1 cellular context compared by ENCODE assay signal in the genomic region with DNA sequence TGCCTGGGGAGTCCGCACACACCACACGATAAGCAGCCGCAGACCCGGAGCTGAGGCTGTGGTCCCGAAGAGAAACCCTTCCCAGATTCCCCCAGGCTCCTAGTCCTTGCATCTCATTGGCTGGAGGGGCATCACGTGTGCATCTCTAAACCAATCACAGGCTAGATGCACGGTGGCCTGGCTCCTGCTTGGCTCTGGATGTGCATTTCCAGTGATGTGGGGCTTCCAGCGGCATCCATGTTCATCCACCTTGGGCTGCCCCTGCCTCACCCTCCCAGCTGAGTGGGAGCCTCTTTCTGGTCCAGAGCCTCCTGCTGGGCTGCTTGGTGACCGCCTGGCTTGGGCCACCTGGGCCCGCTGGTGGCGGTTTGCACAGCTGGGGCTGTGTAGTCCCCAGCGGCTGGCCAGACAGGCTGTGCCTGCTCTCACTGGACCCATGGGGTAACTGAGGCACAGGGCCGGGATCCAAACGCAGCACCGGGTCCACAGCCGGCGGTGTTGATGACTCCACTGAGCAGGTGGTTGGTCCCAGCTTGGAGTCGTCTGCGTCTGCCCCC.
TF ChIP-seq lines count a peak whose summit lies in the region.

No MANE protein-coding gene starts in this region.

TF ChIP-seq in HepG2, 621 proteins besides CTCF, POLR2A, EP300 and RAD21 (continued from another document):
- TF ChIP-seq, protein P1, sequence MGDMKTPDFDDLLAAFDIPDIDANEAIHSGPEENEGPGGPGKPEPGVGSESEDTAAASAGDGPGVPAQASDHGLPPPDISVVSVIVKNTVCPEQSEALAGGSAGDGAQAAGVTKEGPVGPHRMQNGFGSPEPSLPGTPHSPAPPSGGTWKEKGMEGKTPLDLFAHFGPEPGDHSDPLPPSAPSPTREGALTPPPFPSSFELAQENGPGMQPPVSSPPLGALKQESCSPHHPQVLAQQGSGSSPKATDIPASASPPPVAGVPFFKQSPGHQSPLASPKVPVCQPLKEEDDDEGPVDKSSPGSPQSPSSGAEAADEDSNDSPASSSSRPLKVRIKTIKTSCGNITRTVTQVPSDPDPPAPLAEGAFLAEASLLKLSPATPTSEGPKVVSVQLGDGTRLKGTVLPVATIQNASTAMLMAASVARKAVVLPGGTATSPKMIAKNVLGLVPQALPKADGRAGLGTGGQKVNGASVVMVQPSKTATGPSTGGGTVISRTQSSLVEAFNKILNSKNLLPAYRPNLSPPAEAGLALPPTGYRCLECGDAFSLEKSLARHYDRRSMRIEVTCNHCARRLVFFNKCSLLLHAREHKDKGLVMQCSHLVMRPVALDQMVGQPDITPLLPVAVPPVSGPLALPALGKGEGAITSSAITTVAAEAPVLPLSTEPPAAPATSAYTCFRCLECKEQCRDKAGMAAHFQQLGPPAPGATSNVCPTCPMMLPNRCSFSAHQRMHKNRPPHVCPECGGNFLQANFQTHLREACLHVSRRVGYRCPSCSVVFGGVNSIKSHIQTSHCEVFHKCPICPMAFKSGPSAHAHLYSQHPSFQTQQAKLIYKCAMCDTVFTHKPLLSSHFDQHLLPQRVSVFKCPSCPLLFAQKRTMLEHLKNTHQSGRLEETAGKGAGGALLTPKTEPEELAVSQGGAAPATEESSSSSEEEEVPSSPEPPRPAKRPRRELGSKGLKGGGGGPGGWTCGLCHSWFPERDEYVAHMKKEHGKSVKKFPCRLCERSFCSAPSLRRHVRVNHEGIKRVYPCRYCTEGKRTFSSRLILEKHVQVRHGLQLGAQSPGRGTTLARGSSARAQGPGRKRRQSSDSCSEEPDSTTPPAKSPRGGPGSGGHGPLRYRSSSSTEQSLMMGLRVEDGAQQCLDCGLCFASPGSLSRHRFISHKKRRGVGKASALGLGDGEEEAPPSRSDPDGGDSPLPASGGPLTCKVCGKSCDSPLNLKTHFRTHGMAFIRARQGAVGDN (CRISPR knock-in tag; IDR thresholded peaks at IDR 0.05), result 0 out of 2 replicates have a peak, but pooled peaks have one; percentile 1
- TF ChIP-seq ZNF724P (CRISPR knock-in tag; IDR thresholded peaks at IDR 0.05; ENCODE audit: borderline replicate concordance) (no peak), ETV6 (CRISPR knock-in tag; conservative IDR thresholded peaks at IDR 0.05) (no peak), SYNCRIP (IDR thresholded peaks at IDR 0.05; ENCODE audit: insufficient read depth, low read depth, low read length) (no peak), EZH2 (conservative IDR thresholded peaks at IDR 0.05; ENCODE audit: low read depth, low read length) (no peak), XRCC5 (optimal IDR thresholded peaks at IDR 0.05; ENCODE audit: low read length) (no peak), NFYB (CRISPR knock-in tag; IDR thresholded peaks at IDR 0.05) (peak; percentile 65), MXI1 (IDR thresholded peaks at IDR 0.05; ENCODE audit: borderline replicate concordance, low read depth, low read length) (no peak), ZNF496 (CRISPR knock-in tag; IDR thresholded peaks at IDR 0.05; ENCODE audit: insufficient replicate concordance) (no peak), ZNF768 (CRISPR knock-in tag; IDR thresholded peaks at IDR 0.05) (no peak), NFE2L2 (IDR thresholded peaks at IDR 0.05; ENCODE audit: low read length) (no peak), NFYC (CRISPR knock-in tag; IDR thresholded peaks at IDR 0.05) (peak; percentile 73), MIER2 (CRISPR knock-in tag; IDR thresholded peaks at IDR 0.05) (no peak), HOXA5 (CRISPR knock-in tag; IDR thresholded peaks at IDR 0.05) (no peak), ZZZ3 (CRISPR knock-in tag; IDR thresholded peaks at IDR 0.05; ENCODE audit: borderline replicate concordance) (no peak), CBX2 (IDR thresholded peaks at IDR 0.05; ENCODE audit: low read depth, low read length) (no peak), CBX2 (CRISPR knock-in tag; IDR thresholded peaks at IDR 0.05; ENCODE audit: low read depth) (no peak), ZNF879 (CRISPR knock-in tag; IDR thresholded peaks at IDR 0.05) (no peak), ZNF713 (CRISPR knock-in tag; IDR thresholded peaks at IDR 0.05) (no peak), PLRG1 (conservative IDR thresholded peaks at IDR 0.05) (no peak)
- TF ChIP-seq, protein P2, sequence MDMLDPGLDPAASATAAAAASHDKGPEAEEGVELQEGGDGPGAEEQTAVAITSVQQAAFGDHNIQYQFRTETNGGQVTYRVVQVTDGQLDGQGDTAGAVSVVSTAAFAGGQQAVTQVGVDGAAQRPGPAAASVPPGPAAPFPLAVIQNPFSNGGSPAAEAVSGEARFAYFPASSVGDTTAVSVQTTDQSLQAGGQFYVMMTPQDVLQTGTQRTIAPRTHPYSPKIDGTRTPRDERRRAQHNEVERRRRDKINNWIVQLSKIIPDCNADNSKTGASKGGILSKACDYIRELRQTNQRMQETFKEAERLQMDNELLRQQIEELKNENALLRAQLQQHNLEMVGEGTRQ (IDR thresholded peaks at IDR 0.05; ENCODE audit: low read depth, low read length), result peak; percentile 84
- TF ChIP-seq, protein P2 (CRISPR knock-in tag; IDR thresholded peaks at IDR 0.05; ENCODE audit: borderline replicate concordance), result peak; percentile 85; the same call in 1 of the 2 replicates
- TF ChIP-seq, protein P3, sequence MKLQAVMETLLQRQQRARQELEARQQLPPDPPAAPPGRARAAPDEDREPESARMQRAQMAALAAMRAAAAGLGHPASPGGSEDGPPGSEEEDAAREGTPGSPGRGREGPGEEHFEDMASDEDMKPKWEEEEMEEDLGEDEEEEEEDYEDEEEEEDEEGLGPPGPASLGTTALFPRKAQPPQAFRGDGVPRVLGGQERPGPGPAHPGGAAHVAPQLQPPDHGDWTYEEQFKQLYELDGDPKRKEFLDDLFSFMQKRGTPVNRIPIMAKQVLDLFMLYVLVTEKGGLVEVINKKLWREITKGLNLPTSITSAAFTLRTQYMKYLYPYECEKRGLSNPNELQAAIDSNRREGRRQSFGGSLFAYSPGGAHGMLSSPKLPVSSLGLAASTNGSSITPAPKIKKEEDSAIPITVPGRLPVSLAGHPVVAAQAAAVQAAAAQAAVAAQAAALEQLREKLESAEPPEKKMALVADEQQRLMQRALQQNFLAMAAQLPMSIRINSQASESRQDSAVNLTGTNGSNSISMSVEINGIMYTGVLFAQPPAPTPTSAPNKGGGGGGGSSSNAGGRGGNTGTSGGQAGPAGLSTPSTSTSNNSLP (IDR thresholded peaks at IDR 0.05; ENCODE audit: low read depth, low read length), result no peak
- TF ChIP-seq, protein P4, sequence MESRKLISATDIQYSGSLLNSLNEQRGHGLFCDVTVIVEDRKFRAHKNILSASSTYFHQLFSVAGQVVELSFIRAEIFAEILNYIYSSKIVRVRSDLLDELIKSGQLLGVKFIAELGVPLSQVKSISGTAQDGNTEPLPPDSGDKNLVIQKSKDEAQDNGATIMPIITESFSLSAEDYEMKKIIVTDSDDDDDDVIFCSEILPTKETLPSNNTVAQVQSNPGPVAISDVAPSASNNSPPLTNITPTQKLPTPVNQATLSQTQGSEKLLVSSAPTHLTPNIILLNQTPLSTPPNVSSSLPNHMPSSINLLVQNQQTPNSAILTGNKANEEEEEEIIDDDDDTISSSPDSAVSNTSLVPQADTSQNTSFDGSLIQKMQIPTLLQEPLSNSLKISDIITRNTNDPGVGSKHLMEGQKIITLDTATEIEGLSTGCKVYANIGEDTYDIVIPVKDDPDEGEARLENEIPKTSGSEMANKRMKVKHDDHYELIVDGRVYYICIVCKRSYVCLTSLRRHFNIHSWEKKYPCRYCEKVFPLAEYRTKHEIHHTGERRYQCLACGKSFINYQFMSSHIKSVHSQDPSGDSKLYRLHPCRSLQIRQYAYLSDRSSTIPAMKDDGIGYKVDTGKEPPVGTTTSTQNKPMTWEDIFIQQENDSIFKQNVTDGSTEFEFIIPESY (CRISPR knock-in tag; IDR thresholded peaks at IDR 0.05), result peak; percentile 90
- TF ChIP-seq, protein P5, sequence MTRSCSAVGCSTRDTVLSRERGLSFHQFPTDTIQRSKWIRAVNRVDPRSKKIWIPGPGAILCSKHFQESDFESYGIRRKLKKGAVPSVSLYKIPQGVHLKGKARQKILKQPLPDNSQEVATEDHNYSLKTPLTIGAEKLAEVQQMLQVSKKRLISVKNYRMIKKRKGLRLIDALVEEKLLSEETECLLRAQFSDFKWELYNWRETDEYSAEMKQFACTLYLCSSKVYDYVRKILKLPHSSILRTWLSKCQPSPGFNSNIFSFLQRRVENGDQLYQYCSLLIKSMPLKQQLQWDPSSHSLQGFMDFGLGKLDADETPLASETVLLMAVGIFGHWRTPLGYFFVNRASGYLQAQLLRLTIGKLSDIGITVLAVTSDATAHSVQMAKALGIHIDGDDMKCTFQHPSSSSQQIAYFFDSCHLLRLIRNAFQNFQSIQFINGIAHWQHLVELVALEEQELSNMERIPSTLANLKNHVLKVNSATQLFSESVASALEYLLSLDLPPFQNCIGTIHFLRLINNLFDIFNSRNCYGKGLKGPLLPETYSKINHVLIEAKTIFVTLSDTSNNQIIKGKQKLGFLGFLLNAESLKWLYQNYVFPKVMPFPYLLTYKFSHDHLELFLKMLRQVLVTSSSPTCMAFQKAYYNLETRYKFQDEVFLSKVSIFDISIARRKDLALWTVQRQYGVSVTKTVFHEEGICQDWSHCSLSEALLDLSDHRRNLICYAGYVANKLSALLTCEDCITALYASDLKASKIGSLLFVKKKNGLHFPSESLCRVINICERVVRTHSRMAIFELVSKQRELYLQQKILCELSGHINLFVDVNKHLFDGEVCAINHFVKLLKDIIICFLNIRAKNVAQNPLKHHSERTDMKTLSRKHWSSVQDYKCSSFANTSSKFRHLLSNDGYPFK (CRISPR knock-in tag; IDR thresholded peaks at IDR 0.05; ENCODE audit: borderline replicate concordance), result no peak
- TF ChIP-seq, protein P6, sequence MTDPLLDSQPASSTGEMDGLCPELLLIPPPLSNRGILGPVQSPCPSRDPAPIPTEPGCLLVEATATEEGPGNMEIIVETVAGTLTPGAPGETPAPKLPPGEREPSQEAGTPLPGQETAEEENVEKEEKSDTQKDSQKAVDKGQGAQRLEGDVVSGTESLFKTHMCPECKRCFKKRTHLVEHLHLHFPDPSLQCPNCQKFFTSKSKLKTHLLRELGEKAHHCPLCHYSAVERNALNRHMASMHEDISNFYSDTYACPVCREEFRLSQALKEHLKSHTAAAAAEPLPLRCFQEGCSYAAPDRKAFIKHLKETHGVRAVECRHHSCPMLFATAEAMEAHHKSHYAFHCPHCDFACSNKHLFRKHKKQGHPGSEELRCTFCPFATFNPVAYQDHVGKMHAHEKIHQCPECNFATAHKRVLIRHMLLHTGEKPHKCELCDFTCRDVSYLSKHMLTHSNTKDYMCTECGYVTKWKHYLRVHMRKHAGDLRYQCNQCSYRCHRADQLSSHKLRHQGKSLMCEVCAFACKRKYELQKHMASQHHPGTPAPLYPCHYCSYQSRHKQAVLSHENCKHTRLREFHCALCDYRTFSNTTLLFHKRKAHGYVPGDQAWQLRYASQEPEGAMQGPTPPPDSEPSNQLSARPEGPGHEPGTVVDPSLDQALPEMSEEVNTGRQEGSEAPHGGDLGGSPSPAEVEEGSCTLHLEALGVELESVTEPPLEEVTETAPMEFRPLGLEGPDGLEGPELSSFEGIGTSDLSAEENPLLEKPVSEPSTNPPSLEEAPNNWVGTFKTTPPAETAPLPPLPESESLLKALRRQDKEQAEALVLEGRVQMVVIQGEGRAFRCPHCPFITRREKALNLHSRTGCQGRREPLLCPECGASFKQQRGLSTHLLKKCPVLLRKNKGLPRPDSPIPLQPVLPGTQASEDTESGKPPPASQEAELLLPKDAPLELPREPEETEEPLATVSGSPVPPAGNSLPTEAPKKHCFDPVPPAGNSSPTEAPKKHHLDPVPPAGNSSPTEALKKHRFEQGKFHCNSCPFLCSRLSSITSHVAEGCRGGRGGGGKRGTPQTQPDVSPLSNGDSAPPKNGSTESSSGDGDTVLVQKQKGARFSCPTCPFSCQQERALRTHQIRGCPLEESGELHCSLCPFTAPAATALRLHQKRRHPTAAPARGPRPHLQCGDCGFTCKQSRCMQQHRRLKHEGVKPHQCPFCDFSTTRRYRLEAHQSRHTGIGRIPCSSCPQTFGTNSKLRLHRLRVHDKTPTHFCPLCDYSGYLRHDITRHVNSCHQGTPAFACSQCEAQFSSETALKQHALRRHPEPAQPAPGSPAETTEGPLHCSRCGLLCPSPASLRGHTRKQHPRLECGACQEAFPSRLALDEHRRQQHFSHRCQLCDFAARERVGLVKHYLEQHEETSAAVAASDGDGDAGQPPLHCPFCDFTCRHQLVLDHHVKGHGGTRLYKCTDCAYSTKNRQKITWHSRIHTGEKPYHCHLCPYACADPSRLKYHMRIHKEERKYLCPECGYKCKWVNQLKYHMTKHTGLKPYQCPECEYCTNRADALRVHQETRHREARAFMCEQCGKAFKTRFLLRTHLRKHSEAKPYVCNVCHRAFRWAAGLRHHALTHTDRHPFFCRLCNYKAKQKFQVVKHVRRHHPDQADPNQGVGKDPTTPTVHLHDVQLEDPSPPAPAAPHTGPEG (CRISPR knock-in tag; IDR thresholded peaks at IDR 0.05), result no peak
